19 cellular contexts compared by ENCODE assay signal in the genomic region with DNA sequence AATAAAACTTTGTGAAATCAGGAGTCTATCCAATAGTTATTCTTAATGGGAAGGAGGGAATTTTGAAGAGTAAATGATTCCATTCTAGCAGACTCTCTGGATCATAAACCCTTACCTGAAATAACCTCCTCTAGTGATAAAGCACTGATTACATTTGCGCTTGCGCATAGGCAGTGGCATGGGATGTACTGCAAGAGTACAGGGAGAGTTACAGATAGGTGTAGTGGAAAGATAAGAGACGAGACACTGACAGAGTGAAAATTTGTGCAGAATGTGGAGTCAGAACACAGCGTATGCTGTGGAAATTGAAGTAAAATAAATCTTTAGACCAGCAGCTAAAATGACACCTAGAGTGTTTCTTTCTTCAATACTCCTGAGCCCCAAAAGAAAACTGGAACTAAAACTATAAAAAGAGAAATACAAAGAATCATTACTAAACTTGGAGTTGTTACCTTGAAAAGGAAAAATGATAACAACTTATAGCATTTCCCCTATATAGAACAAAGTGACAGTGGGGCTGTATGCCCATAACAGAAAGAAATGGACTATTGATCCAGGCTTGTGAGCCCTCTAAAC.
"Had no signal": no experiment of that assay in that cellular context is flagged by ENCODE, and none has a peak within 500 bp of the region (broad histone marks: within the 10 kb centered on the region; RNA-seq: fewer than 3 reads in every experiment).

No MANE protein-coding gene starts in this region.

- H3K36me3 ChIP-seq: cardiac muscle cell, lower lobe of right lung, tibial artery, vagina, WERI-Rb-1 had no signal

- H3K27ac ChIP-seq: cardiac muscle cell, lower lobe of right lung, tibial artery, vagina, WERI-Rb-1 had no signal

- H3K4me3 ChIP-seq: cardiac muscle cell, lower lobe of right lung, tibial artery, vagina had no signal

- ATAC-seq: effector memory CD8-positive, alpha-beta T cell; left cardiac atrium; lower lobe of right lung; stimulated activated naive CD8-positive, alpha-beta T cell treated with anti-CD3 and anti-CD28 coated beads, Interleukin-15, Interleukin-2, amounts not matched to agents 100 U/mL and 50 U/mL, for 24 hours had no signal

- H3K9me3 ChIP-seq: lower lobe of right lung, vagina had no signal

- DNase-seq: activated CD4-positive, alpha-beta T cell treated with anti-CD3 and anti-CD28 coated beads for 1 hour; activated CD8-positive, alpha-beta memory T cell treated with anti-CD3 and anti-CD28 coated beads for 24 hours; amniotic stem cell; dermis blood vessel endothelial cell; effector memory CD8-positive, alpha-beta T cell; hippocampal formation; left cardiac atrium; lower lobe of right lung; retina; stimulated activated CD4-positive, alpha-beta T cell treated with anti-CD3 and anti-CD28 coated beads, Interleukin-12 subunit alpha, Interleukin-12 subunit beta, amount 100 ng/mL, for 4 hours; stimulated activated CD4-positive, alpha-beta T cell treated with anti-CD3 and anti-CD28 coated beads, Interleukin-1b, Interleukin-23, amount 100 ng/mL, for 48 hours; stimulated activated CD8-positive, alpha-beta memory T cell treated with anti-CD3 and anti-CD28 coated beads, Interleukin-4, amount 100 ng/mL, for 48 hours; stimulated activated naive CD8-positive, alpha-beta T cell treated with anti-CD3 and anti-CD28 coated beads, Interleukin-15, Interleukin-2, amounts not matched to agents 100 U/mL and 50 U/mL, for 24 hours; substantia nigra; T-helper 2 cell; tibial artery; WERI-Rb-1 had no signal
